Comparison of ENCODE assay signal across 27 cellular contexts in the genomic region with DNA sequence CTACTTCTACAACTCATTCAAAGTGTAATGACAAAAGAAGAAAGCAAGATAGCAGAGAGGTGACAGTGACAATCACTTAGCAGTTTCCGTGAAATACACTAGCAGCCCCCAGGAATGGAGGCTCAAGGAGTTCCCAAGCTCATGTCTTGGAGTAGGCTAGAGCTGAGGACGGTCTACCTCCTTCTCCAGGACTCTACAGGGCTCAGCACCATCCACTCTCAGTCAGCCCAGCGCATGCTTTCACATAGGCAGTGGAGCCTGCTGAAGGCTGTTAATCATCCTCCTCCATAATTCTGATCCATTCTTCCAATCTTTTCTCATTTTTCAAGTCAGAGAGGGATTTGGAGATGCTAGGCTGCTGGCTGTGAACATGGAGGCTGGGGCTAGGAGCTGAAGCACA.
DNase-seq lines count a peak whose midpoint lies in the region; TF ChIP-seq lines count a peak whose summit lies in the region.
"Had no signal": no experiment of that assay in that cellular context is flagged by ENCODE, and none has a peak within 500 bp of the region (broad histone marks: within the 10 kb centered on the region; RNA-seq: fewer than 3 reads in every experiment).

No MANE protein-coding gene starts in this region.

- H3K9me3 ChIP-seq in left ventricle myocardium inferior (replicated peaks): no peaks in the 10 kb centered on the region
- H3K9me3 ChIP-seq: A549; BE2C; BLaER1; BLaER1 treated with 17β-estradiol and CSF1 and Interleukin-3, amounts not matched to agents 10 nM and 100 nM; Caco-2 had no signal

- no peak overlapping the region for H3K27ac ChIP-seq in left ventricle myocardium inferior (replicated peaks)
- H3K27ac ChIP-seq: 22Rv1; A549; BLaER1; BLaER1 treated with 17β-estradiol and CSF1 and Interleukin-3, amounts not matched to agents 10 nM and 100 nM; C4-2B had no signal

- intact Hi-C loops in cardiac septum (cut with DNase I) (no loop called here), left ventricle myocardium inferior (cut with micrococcal nuclease) (no loop called here)

- no peak for TF ChIP-seq CTCF in left ventricle myocardium inferior (IDR thresholded peaks at IDR 0.05; ENCODE audit: borderline replicate concordance)

- DNase-seq in cardiac septum (ENCODE audit: low spot score): peak; percentile 19
- DNase-seq in left ventricle myocardium inferior: no peak
- DNase-seq: 8988T; ACHN; AML-193; BE2C; C1 segment of cervical spinal cord; Caco-2; Calu3; CD4-positive, alpha-beta memory T cell; CD4-positive, alpha-beta T cell; CD4-positive, CD25-positive, alpha-beta regulatory T cell; CD8-positive, alpha-beta memory T cell; CD8-positive, alpha-beta T cell; COR-L47; DMS 273 treated with DMSO at 0.1 percent for 48 hours; DMS153; DMS53; DMS79; DMS79 treated with DMSO at 0.1 percent for 48 hours; DND-41; EL had no signal

- peaks cover 22% of the 10 kb centered on the region for H3K27me3 ChIP-seq in left ventricle myocardium inferior (ENCODE audit: low read depth)
- H3K27me3 ChIP-seq: BE2C; BLaER1; BLaER1 treated with 17β-estradiol and CSF1 and Interleukin-3, amounts not matched to agents 10 nM and 100 nM had no signal

- no peaks in the 10 kb centered on the region for H3K4me1 ChIP-seq in left ventricle myocardium inferior
- H3K4me1 ChIP-seq: A549, Caco-2 had no signal

- no peaks in the 10 kb centered on the region for H3K36me3 ChIP-seq in left ventricle myocardium inferior
- H3K36me3 ChIP-seq: BE2C; BLaER1; BLaER1 treated with 17β-estradiol and CSF1 and Interleukin-3, amounts not matched to agents 10 nM and 100 nM had no signal

- no peak overlapping the region for H3K4me3 ChIP-seq in left ventricle myocardium inferior
- H3K4me3 ChIP-seq: A549; BLaER1; BLaER1 treated with 17β-estradiol and CSF1 and Interleukin-3, amounts not matched to agents 10 nM and 100 nM had no signal
